In the genomic region with DNA sequence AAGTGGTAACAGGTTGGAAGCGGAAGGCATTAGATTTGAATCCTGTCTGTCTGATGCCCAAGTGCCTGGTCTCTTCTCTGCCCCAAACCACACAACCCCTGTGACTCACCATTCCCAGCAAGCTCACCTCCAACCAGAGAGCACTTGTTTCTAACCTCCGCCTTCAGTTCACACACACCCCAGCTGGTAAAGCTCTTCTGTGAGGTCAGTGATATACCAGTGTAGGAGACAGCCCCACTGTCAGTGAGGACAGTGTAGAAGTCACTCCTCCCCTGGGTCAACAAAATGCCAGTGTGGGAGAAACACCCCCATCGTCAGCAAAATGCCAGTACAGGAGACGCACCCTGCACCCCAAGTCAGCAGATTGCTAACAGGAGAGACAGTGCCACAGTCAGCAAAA, we compare ENCODE assay signal across 10 cellular contexts. TPM values are rescaled to one million over a fixed set of nuclear protein-coding genes. Genes with fewer than 3 reads are reported as not detected.
A peak's percentile ranks its signal among the peaks of the same experiment; 100 is the strongest.
DNase-seq lines count a peak whose midpoint lies in the region; ATAC-seq and TF ChIP-seq lines count a peak whose summit lies in the region.
"Had no signal": no experiment of that assay in that cellular context is flagged by ENCODE, and none has a peak within 500 bp of the region (broad histone marks: within the 10 kb centered on the region; RNA-seq: fewer than 3 reads in every experiment).

No MANE protein-coding gene starts in this region.

- ATAC-seq in GM21528 (IDR thresholded peaks at IDR 0.05; ENCODE audit: low FRiP score, unreplicated experiment), result no peak

- peak overlapping the region in 29 of 59 donors; percentile 2 to 87 (median 74) for H3K4me3 ChIP-seq in dorsolateral prefrontal cortex

- H3K27me3 ChIP-seq in dorsolateral prefrontal cortex, result no peaks in the 10 kb centered on the region

- DNase-seq in activated CD4-positive, alpha-beta T cell treated with anti-CD3 and anti-CD28 coated beads for 48 hours, result peak; percentile 57
- DNase-seq in activated CD4-positive, alpha-beta T cell treated with anti-CD3 and anti-CD28 coated beads, Interleukin-2, amount 50 U/mL, for 1 hour, result no peak
- peak; percentile 64 for DNase-seq in NCI-H226
- DNase-seq in dorsolateral prefrontal cortex, result no peak
- DNase-seq in stimulated activated CD8-positive, alpha-beta memory T cell treated with anti-CD3 and anti-CD28 coated beads, Interleukin-15, amount 100 ng/mL, for 48 hours (ENCODE audit: low read depth in 2 of 2), result peak; percentile 12 to 18
- DNase-seq in NCI-H1436 treated with DMSO at 0.1 percent for 48 hours (lab: John Stamatoyannopoulos, UW), result no peak
- DNase-seq in SIG-M5 treated with dmso at 0.1 percent for 504 hours (lab: John Stamatoyannopoulos, UW; ENCODE audit: unreplicated experiment), result no peak
- DNase-seq: NCI-H748 treated with DMSO at 0.1 percent for 48 hours had no signal

- intact Hi-C loops in dorsolateral prefrontal cortex (cut with DNase I), result loop anchor here in 1 of 2 donors (5.0 kb wide), 1 partner anchor 41 kb away; no protein-coding TSS in a partner anchor

- H3K27ac ChIP-seq in dorsolateral prefrontal cortex, result peak overlapping the region in 48 of 59 donors; percentile 2 to 86 (median 56)
- H3K27ac ChIP-seq: C4-2B had no signal

- TF ChIP-seq CTCF in dorsolateral prefrontal cortex (IDR thresholded peaks at IDR 0.05 in 54 of 56, conservative IDR thresholded peaks at IDR 0.05 in 2 of 56; ENCODE audit: low read depth in 1 of 56, partially characterized antibody in 56 of 56), result no peak

RNA-seq across cellular contexts. Expression of gene RIMS3, which starts 2.6 kb away (rescaled TPM):
- 100 to 1,000 TPM in 119 of 120 experiments, 10 to 100 TPM in 1; 58.9 to 366 (median 240) TPM for total RNA-seq in dorsolateral prefrontal cortex

RNA-seq across cellular contexts. Expression of gene NFYC, which starts 28.6 kb away (rescaled TPM):
- 10 to 100 TPM; 44.5 to 77.9 (median 59.4) TPM for total RNA-seq in dorsolateral prefrontal cortex

Comparison
In these comparisons a context has a peak if more than half of its experiments do, and no peak if none do; other contexts are left out.
1. DNase-seq: peak in activated CD4-positive, alpha-beta T cell treated with anti-CD3 and anti-CD28 coated beads for 48 hours (single experiment), NCI-H226 (single experiment) and stimulated activated CD8-positive, alpha-beta memory T cell treated with anti-CD3 and anti-CD28 coated beads, Interleukin-15, amount 100 ng/mL, for 48 hours (2 of 2); none in activated CD4-positive, alpha-beta T cell treated with anti-CD3 and anti-CD28 coated beads, Interleukin-2, amount 50 U/mL, for 1 hour (single experiment), dorsolateral prefrontal cortex (0 of 10), NCI-H1436 treated with DMSO at 0.1 percent for 48 hours (single experiment) and SIG-M5 treated with dmso at 0.1 percent for 504 hours (single experiment).